16 cellular contexts compared by ENCODE assay signal in the genomic region with DNA sequence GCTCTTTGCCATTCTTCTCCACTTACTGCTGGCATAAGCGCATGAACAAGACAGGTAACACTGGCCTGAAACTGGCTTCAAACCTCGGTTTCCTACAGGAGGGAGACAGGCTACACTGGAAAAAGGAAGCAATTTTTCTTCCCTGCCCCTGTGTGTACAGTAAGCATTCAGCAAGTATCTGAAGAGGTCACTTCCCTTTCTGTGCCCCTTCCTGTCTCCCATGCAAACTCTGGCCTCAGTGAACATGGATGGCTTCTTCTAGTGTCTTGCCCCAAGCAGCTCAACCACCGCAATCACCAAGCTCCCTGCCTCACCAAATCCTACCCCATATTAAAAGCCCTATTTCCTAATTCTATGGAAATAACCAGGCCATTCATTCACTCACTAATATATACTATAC. TPM values are rescaled to one million over a fixed set of nuclear protein-coding genes. Genes with fewer than 3 reads are reported as not detected.
DNase-seq lines count a peak whose midpoint lies in the region; FAIRE-seq and TF ChIP-seq lines count a peak whose summit lies in the region.
"Had no signal": no experiment of that assay in that cellular context is flagged by ENCODE, and none has a peak within 500 bp of the region (broad histone marks: within the 10 kb centered on the region; RNA-seq: fewer than 3 reads in every experiment).

No MANE protein-coding gene starts in this region.

- FAIRE-seq in H54 (lab: Jason Lieb, UNC) = no peak
- FAIRE-seq: colon had no signal

- H3K27ac Mint-ChIP-seq in CD8-positive, alpha-beta memory T cell = peak overlapping the region in 7 of 8 donors; percentile 3 to 49 (median 23)

- H3K36me3 Mint-ChIP-seq in CD8-positive, alpha-beta memory T cell = peaks cover 0 to 33% (median 1%) of the 10 kb centered on the region in 3 donors

- no peaks in the 10 kb centered on the region for H3K36me3 ChIP-seq in CD8-positive, alpha-beta memory T cell (ENCODE audit: insufficient read depth, low read length)
- H3K36me3 ChIP-seq in effector memory CD4-positive, alpha-beta T cell (ENCODE audit: control insufficient read depth, insufficient read depth, low read length) = no peaks in the 10 kb centered on the region
- H3K36me3 ChIP-seq: BE2C had no signal

- in situ Hi-C loops in ACHN (cut with HindIII; ENCODE audit: low pct_ligation_motif_present, low pct_unique_long_range_greater_than_20kb, low sequenced_read_pairs) = no loop called here

- H3K27ac ChIP-seq in CD8-positive, alpha-beta memory T cell (ENCODE audit: low read depth, low read length) = no peak overlapping the region
- peak overlapping the region; percentile 18 for H3K27ac ChIP-seq in effector memory CD4-positive, alpha-beta T cell (ENCODE audit: insufficient read depth, low read length, poor library complexity, severe bottlenecking)

- H3K4me3 ChIP-seq in CD8-positive, alpha-beta memory T cell (ENCODE audit: low read length) = no peak overlapping the region
- no peak overlapping the region for H3K4me3 ChIP-seq in effector memory CD4-positive, alpha-beta T cell (ENCODE audit: insufficient read depth, low read depth, low read length, poor library complexity, severe bottlenecking)
- H3K4me3 ChIP-seq: esophagus squamous epithelium had no signal

- no peaks in the 10 kb centered on the region for H3K27me3 Mint-ChIP-seq in CD8-positive, alpha-beta memory T cell
- H3K27me3 Mint-ChIP-seq: naive B cell had no signal

- DNase-seq in AML-193 (lab: John Stamatoyannopoulos, UW) (peak; percentile 26 to 65), SKM-1 (lab: John Stamatoyannopoulos, UW; ENCODE audit: unreplicated experiment) (peak; percentile 33), HEK293T (ENCODE audit: extremely low spot score) (no peak), ACHN (no peak), NCI-H1105 (lab: John Stamatoyannopoulos, UW) (no peak), H54 (ENCODE audit: insufficient read length, low spot score) (no peak)
- DNase-seq in CD8-positive, alpha-beta memory T cell = no peak
- DNase-seq in effector memory CD4-positive, alpha-beta T cell = no peak
- DNase-seq: amygdala; BE2C; esophagus squamous epithelium; naive B cell; retina; stimulated activated CD4-positive, alpha-beta T cell treated with anti-CD3 and anti-CD28 coated beads, Interleukin-2, amount 100 ng/mL, for 24 hours; T-helper 9 cell had no signal

- H3K4me1 ChIP-seq in CD8-positive, alpha-beta memory T cell (ENCODE audit: insufficient read depth, low read length) = peaks cover 93% of the 10 kb centered on the region
- H3K4me1 ChIP-seq in effector memory CD4-positive, alpha-beta T cell (ENCODE audit: control insufficient read depth, insufficient read depth, low read length, poor library complexity, severe bottlenecking) = peaks cover 45% of the 10 kb centered on the region

- no peaks in the 10 kb centered on the region for H3K9me3 ChIP-seq in CD8-positive, alpha-beta memory T cell (ENCODE audit: low read length)
- no peaks in the 10 kb centered on the region for H3K9me3 ChIP-seq in effector memory CD4-positive, alpha-beta T cell (ENCODE audit: control insufficient read depth, low read length)
- H3K9me3 ChIP-seq: BE2C, esophagus squamous epithelium had no signal

- H3K27me3 ChIP-seq in CD8-positive, alpha-beta memory T cell (ENCODE audit: insufficient read depth, low read length, poor library complexity, severe bottlenecking) = no peaks in the 10 kb centered on the region
- H3K27me3 ChIP-seq in effector memory CD4-positive, alpha-beta T cell (replicated peaks; ENCODE audit: control insufficient read depth, insufficient read depth, low read length, poor library complexity, severe bottlenecking) = no peaks in the 10 kb centered on the region
- H3K27me3 ChIP-seq: BE2C, esophagus squamous epithelium had no signal

- POLR2A ChIA-PET in CD8-positive, alpha-beta memory T cell (lab: Charles Lee) = no interaction called here
- POLR2A ChIA-PET in HEK293T (lab: Yijun Ruan, JAX) = no interaction called here

- CTCF ChIA-PET in CD8-positive, alpha-beta memory T cell (lab: Charles Lee) = interaction anchor here (1.1 to 1.5 kb wide), 2 partner anchors 8 to 33 kb away, joined by 3 to 5 read pairs; no protein-coding TSS in a partner anchor
- CTCF ChIA-PET in HEK293T (lab: Yijun Ruan, JAX) = interaction anchor here (0.6 kb wide), 1 partner anchor 92 kb away, joined by 3 read pairs; no protein-coding TSS in a partner anchor

- H3K4me1 Mint-ChIP-seq in CD8-positive, alpha-beta memory T cell = peaks cover 77 to 97% (median 95%) of the 10 kb centered on the region in 3 donors

- no peak for TF ChIP-seq POLR2A in H54 (IDR thresholded peaks at IDR 0.05; ENCODE audit: low read depth, low read length)

- H3K4me3 Mint-ChIP-seq in CD8-positive, alpha-beta memory T cell = peak overlapping the region in 3 of 7 donors; percentile 1 to 29 (median 3)
- H3K4me3 Mint-ChIP-seq: naive B cell had no signal

- H3K9me3 Mint-ChIP-seq in CD8-positive, alpha-beta memory T cell = no peaks in the 10 kb centered on the region
- H3K9me3 Mint-ChIP-seq: naive B cell had no signal

TF ChIP-seq in HEK293T, 16 proteins besides CTCF, POLR2A, EP300 and RAD21:
- TF ChIP-seq SP1 (IDR thresholded peaks at IDR 0.05) (no peak), ZNF384 (IDR thresholded peaks at IDR 0.05) (no peak), CTBP1 (IDR thresholded peaks at IDR 0.05; ENCODE audit: borderline replicate concordance) (no peak), BHLHE40 (IDR thresholded peaks at IDR 0.05; ENCODE audit: borderline replicate concordance) (no peak), ARNT (IDR thresholded peaks at IDR 0.05) (no peak), TARDBP (IDR thresholded peaks at IDR 0.05) (no peak), HDGF (IDR thresholded peaks at IDR 0.05; ENCODE audit: borderline replicate concordance) (no peak), FOXK2 (IDR thresholded peaks at IDR 0.05) (no peak), SUZ12 (IDR thresholded peaks at IDR 0.05) (no peak), LEF1 (IDR thresholded peaks at IDR 0.05; ENCODE audit: borderline replicate concordance) (no peak), ELF4 (IDR thresholded peaks at IDR 0.05) (no peak), PKNOX1 (IDR thresholded peaks at IDR 0.05) (no peak), FOXM1 (IDR thresholded peaks at IDR 0.05; ENCODE audit: borderline replicate concordance) (no peak), L3MBTL2 (conservative IDR thresholded peaks at IDR 0.05) (no peak), NFRKB (IDR thresholded peaks at IDR 0.05) (no peak), FOXA1 (IDR thresholded peaks at IDR 0.05) (no peak)

RNA-seq across cellular contexts. Expression of gene SERINC5, which starts 42.4 kb away (rescaled TPM):
- total RNA-seq in CD8-positive, alpha-beta memory T cell = 10 to 100 TPM; 32.9 to 33.3 TPM
- 13.7 TPM for polyA plus RNA-seq in CD8-positive, alpha-beta memory T cell

Comparison
In these comparisons a context has a peak if more than half of its experiments do, and no peak if none do; other contexts are left out.
1. DNase-seq: peak in AML-193 (2 of 2) and SKM-1 (single experiment); none in CD8-positive, alpha-beta memory T cell (0 of 5), effector memory CD4-positive, alpha-beta T cell (0 of 3), HEK293T (single experiment), ACHN (single experiment), NCI-H1105 (single experiment) and H54 (single experiment).